Comparison of ENCODE assay signal across 27 cellular contexts in genomic region chr1:183456826-183457225, GRCh38. TPM values are rescaled to one million over a fixed set of nuclear protein-coding genes. Genes with fewer than 3 reads are reported as not detected.
"Had no signal": no experiment of that assay in that cellular context is flagged by ENCODE, and none has a peak within 500 bp of the region (broad histone marks: within the 10 kb centered on the region; RNA-seq: fewer than 3 reads in every experiment).

No MANE protein-coding gene starts in this region.

- ATAC-seq: activated CD4-positive, alpha-beta T cell treated with anti-CD3 and anti-CD28 coated beads for 36 hours; activated CD4-positive, CD25-positive, alpha-beta regulatory T cell treated with anti-CD3 and anti-CD28 coated beads, Interleukin-2, amount 50 U/mL, for 24 hours; activated CD8-positive, alpha-beta T cell treated with anti-CD3 and anti-CD28 coated beads, Interleukin-2, amount 10 ng/mL, durations not matched to agents 7 days and 5 days; activated naive CD8-positive, alpha-beta T cell treated with anti-CD3 and anti-CD28 coated beads, Interleukin-2, amount 50 U/mL, for 24 hours; activated T-cell treated with anti-CD3 and anti-CD28 coated beads, Interleukin-2, amount 50 U/mL, for 4 hours; Panc1; WTC11 had no signal

- H3K9me3 ChIP-seq: colonic mucosa, SJCRH30 had no signal

- H3K27me3 ChIP-seq: brain microvascular endothelial cell, colonic mucosa, SJCRH30 had no signal

- H3K4me1 ChIP-seq: SJCRH30 had no signal

- H3K4me3 ChIP-seq: colonic mucosa, SJCRH30, SK-N-MC had no signal

- H3K27ac ChIP-seq: brain microvascular endothelial cell, colonic mucosa, SJCRH30, SK-N-MC had no signal

- H3K36me3 ChIP-seq: brain microvascular endothelial cell, colonic mucosa, SJCRH30 had no signal

- DNase-seq: activated CD4-positive, alpha-beta T cell treated with anti-CD3 and anti-CD28 coated beads for 36 hours; activated CD4-positive, alpha-beta T cell treated with anti-CD3 and anti-CD28 coated beads, Interleukin-2, amount 10 ng/mL, durations not matched to agents 7 days and 5 days; activated CD4-positive, alpha-beta T cell treated with anti-CD3 and anti-CD28 coated beads, Interleukin-2, amount 50 U/mL, for 48 hours; activated CD8-positive, alpha-beta T cell treated with anti-CD3 and anti-CD28 coated beads, Interleukin-2, amount 10 ng/mL, durations not matched to agents 7 days and 5 days; activated effector memory CD4-positive, alpha-beta T cell treated with Interleukin-2 at 50 U/mL for 16 hours; activated naive CD4-positive, alpha-beta T cell treated with anti-CD3 and anti-CD28 coated beads, Interleukin-2, amount 10 ng/mL, durations not matched to agents 7 days and 5 days; activated naive CD8-positive, alpha-beta T cell treated with anti-CD3 and anti-CD28 coated beads, Interleukin-2, amount 50 U/mL, for 24 hours; activated T-cell treated with anti-CD3 and anti-CD28 coated beads, Interleukin-2, amount 50 U/mL, for 4 hours; aorta; brain microvascular endothelial cell; central memory CD4-positive, alpha-beta T cell; colonic mucosa; NCI-H1092 treated with DMSO at 0.1 percent for 48 hours; NCI-H1417 treated with DMSO at 0.1 percent for 48 hours; NCI-H187 treated with DMSO at 0.1 percent for 48 hours; NCI-H2081; NCI-H226; NCI-H446 treated with DMSO at 0.1 percent for 48 hours; NCI-H524; NCI-H69; NCI-H82; SHP77; SJCRH30 had no signal

RNA-seq across cellular contexts. Expression of gene NMNAT2, which starts 38.6 kb away (rescaled TPM):
- total RNA-seq: activated CD4-positive, alpha-beta T cell treated with anti-CD3 and anti-CD28 coated beads for 36 hours; activated CD4-positive, alpha-beta T cell treated with anti-CD3 and anti-CD28 coated beads, Interleukin-2, amount 10 ng/mL, durations not matched to agents 7 days and 5 days; activated CD8-positive, alpha-beta T cell treated with anti-CD3 and anti-CD28 coated beads, Interleukin-2, amount 10 ng/mL, durations not matched to agents 7 days and 5 days; activated T-cell treated with anti-CD3 and anti-CD28 coated beads, Interleukin-2, amount 50 U/mL, for 4 hours; SJCRH30 had no signal
